Comparison of ENCODE assay signal across 8 cellular contexts in genomic region chr9:79581794-79582193, GRCh38. TPM values are rescaled to one million over a fixed set of nuclear protein-coding genes. Genes with fewer than 3 reads are reported as not detected.
A peak's percentile ranks its signal among the peaks of the same experiment; 100 is the strongest.
DNase-seq lines count a peak whose midpoint lies in the region; ATAC-seq and TF ChIP-seq lines count a peak whose summit lies in the region.

No MANE protein-coding gene starts in this region.

- H3K27ac Mint-ChIP-seq in activated naive CD4-positive, alpha-beta T cell treated with anti-CD3 and anti-CD28 coated beads, Interleukin-2, amount 50 U/mL, for 72 hours: peak overlapping the region in 1 of 2 donors; percentile 53

- TF ChIP-seq CTCF in AG04450 (IDR thresholded peaks at IDR 0.05; ENCODE audit: low read depth, low read length) (no peak), PC-9 (conservative IDR thresholded peaks at IDR 0.05) (no peak)

- no peaks in the 10 kb centered on the region for H3K36me3 Mint-ChIP-seq in activated naive CD4-positive, alpha-beta T cell treated with anti-CD3 and anti-CD28 coated beads, Interleukin-2, amount 50 U/mL, for 72 hours

- no peaks in the 10 kb centered on the region for H3K9me3 Mint-ChIP-seq in activated naive CD4-positive, alpha-beta T cell treated with anti-CD3 and anti-CD28 coated beads, Interleukin-2, amount 50 U/mL, for 72 hours

- H3K27me3 ChIP-seq in AG04450 (ENCODE audit: control insufficient read depth, insufficient read depth, low read length): no peaks in the 10 kb centered on the region
- H3K27me3 ChIP-seq in PC-9 (ENCODE audit: insufficient read depth, low read depth): peaks cover 3% of the 10 kb centered on the region; the same call in 1 of the 2 replicates

- no peaks in the 10 kb centered on the region for H3F3A ChIP-seq in PC-9 (ENCODE audit: insufficient read depth, low read depth)

- H3K9me3 ChIP-seq in AG04450 (ENCODE audit: control insufficient read depth, insufficient read depth, low read length) (no peaks in the 10 kb centered on the region), PC-9 (ENCODE audit: insufficient read depth, low read depth) (no peaks in the 10 kb centered on the region)

- BruUV-seq in PC-9 (replicated peaks; lab: Mats Ljungman, UMichigan): no TSS peak

- peak; percentile 77 for ATAC-seq in activated naive CD4-positive, alpha-beta T cell treated with anti-CD3 and anti-CD28 coated beads, Interleukin-2, amount 50 U/mL, for 72 hours
- peak; percentile 67 for ATAC-seq in left colon

- DNase-seq in AG04450 (ENCODE audit: low read depth, low spot score) (peak; percentile 76), KBM-7 (peak; percentile 57), left colon (no peak), DMS79 treated with DMSO at 0.1 percent for 48 hours (lab: John Stamatoyannopoulos, UW) (no peak), PC-9 (no peak), NCI-H446 treated with DMSO at 0.1 percent for 48 hours (lab: John Stamatoyannopoulos, UW) (no peak), Ammon's horn (ENCODE audit: low spot score) (no peak)
- no peak for DNase-seq in activated naive CD4-positive, alpha-beta T cell treated with anti-CD3 and anti-CD28 coated beads, Interleukin-2, amount 50 U/mL, for 72 hours (ENCODE audit: low spot score in 2 of 2)

- H3K36me3 ChIP-seq in PC-9 (ENCODE audit: low read depth): no peaks in the 10 kb centered on the region

- no peaks in the 10 kb centered on the region for H4K20me1 ChIP-seq in PC-9 (ENCODE audit: insufficient read depth)

- H3K27ac ChIP-seq in AG04450 (ENCODE audit: low read depth, low read length) (peak overlapping the region; percentile 57), PC-9 (no peak overlapping the region)

- no peak overlapping the region for H3K4me2 ChIP-seq in PC-9

- POLR2A ChIA-PET in AG04450 (lab: Yijun Ruan, JAX): interaction anchor here (1.1 kb wide), 1 partner anchor 10 kb away, joined by 4 read pairs; the partner anchor contains the start of gene TLE4
- POLR2A ChIA-PET in PC-9 (lab: Charles Lee; ENCODE audit: unreplicated experiment): no interaction called here

- in situ Hi-C loops in KBM-7 (cut with MboI; ENCODE audit: low pct_unique_long_range_greater_than_20kb, low sequenced_read_pairs): no loop called here

- H3K4me3 ChIP-seq in AG04450 (ENCODE audit: low read depth, low read length) (no peak overlapping the region), PC-9 (no peak overlapping the region)

- H3K4me1 ChIP-seq in PC-9 (replicated peaks; ENCODE audit: insufficient read depth): no peaks in the 10 kb centered on the region

- CTCF ChIA-PET in AG04450 (lab: Charles Lee): interaction anchor here (0.6 to 1.4 kb wide), 4 partner anchors 33 to 594 kb away, joined by 3 to 4 read pairs (median 4); no protein-coding TSS in a partner anchor
- CTCF ChIA-PET in PC-9 (lab: Charles Lee): no interaction called here

- H3K9me2 ChIP-seq in PC-9 (ENCODE audit: insufficient read depth): no peaks in the 10 kb centered on the region

- H3K79me2 ChIP-seq in PC-9 (ENCODE audit: low read depth): no peaks in the 10 kb centered on the region

- intact Hi-C loops in left colon (cut with DNase I, micrococcal nuclease): no loop called here
- intact Hi-C loops in PC-9 (cut with micrococcal nuclease; ENCODE audit: unreplicated experiment): no loop called here

- H2AFZ ChIP-seq in PC-9: no peak overlapping the region

RNA-seq across cellular contexts. Expression of gene TLE4, which starts 10.0 kb away (rescaled TPM):
- polyA plus RNA-seq in AG04450 (2011; rRNA removed): 42.2 and 53.4 TPM in 2 replicates
- 114 and 117 TPM in 2 replicates for polyA minus RNA-seq in AG04450 (2011; rRNA and poly(A)+ RNA removed)
- 10 to 100 TPM; 19.5 to 20.9 TPM for total RNA-seq in activated naive CD4-positive, alpha-beta T cell treated with anti-CD3 and anti-CD28 coated beads, Interleukin-2, amount 50 U/mL, for 72 hours
- total RNA-seq in left colon (10 to 100 TPM; 22.2 to 29.8 TPM), PC-9 (2021) (not detected in 2 replicates)

Comparison
In these comparisons a context has a peak if more than half of its experiments do, and no peak if none do; other contexts are left out.
1. DNase-seq: peak in AG04450 (single experiment) and KBM-7 (single experiment); none in activated naive CD4-positive, alpha-beta T cell treated with anti-CD3 and anti-CD28 coated beads, Interleukin-2, amount 50 U/mL, for 72 hours (0 of 2), left colon (0 of 2), DMS79 treated with DMSO at 0.1 percent for 48 hours (single experiment), PC-9 (0 of 2), NCI-H446 treated with DMSO at 0.1 percent for 48 hours (single experiment) and Ammon's horn (single experiment).
2. RNA of gene TLE4, which starts 10.0 kb away (total RNA-seq): 22.2 to 29.8 TPM in left colon and 19.5 to 20.9 TPM in activated naive CD4-positive, alpha-beta T cell treated with anti-CD3 and anti-CD28 coated beads, Interleukin-2, amount 50 U/mL, for 72 hours; not detected in PC-9; every median in the first group is over 10 times any median in the second.